Comparison of ENCODE assay signal across 14 cellular contexts in genomic region chr10:104049497-104050250, GRCh38. TPM values are rescaled to one million over a fixed set of nuclear protein-coding genes. Genes with fewer than 3 reads are reported as not detected.
DNase-seq lines count a peak whose midpoint lies in the region; FAIRE-seq and TF ChIP-seq lines count a peak whose summit lies in the region.
"Had no signal": no experiment of that assay in that cellular context is flagged by ENCODE, and none has a peak within 500 bp of the region (broad histone marks: within the 10 kb centered on the region; RNA-seq: fewer than 3 reads in every experiment).

No MANE protein-coding gene starts in this region.

- TF ChIP-seq POLR2A in H54 (IDR thresholded peaks at IDR 0.05; ENCODE audit: low read depth, low read length) = no peak

- DNase-seq in H54 (ENCODE audit: insufficient read length, low spot score) (peak; percentile 75), T1000 (lab: John Stamatoyannopoulos, UW) (peak; percentile 19), fibroblast of mammary gland (ENCODE audit: low read depth) (peak; percentile 83), renal cortical epithelial cell (ENCODE audit: low read depth) (peak; percentile 82), NCI-H1417 treated with DMSO at 0.1 percent for 48 hours (lab: John Stamatoyannopoulos, UW) (no peak), H4 (ENCODE audit: low spot score) (no peak), germinal center (ENCODE audit: low spot score) (no peak)
- DNase-seq in activated CD4-positive, alpha-beta T cell treated with anti-CD3 and anti-CD28 coated beads, Interleukin-2, amount 50 U/mL, for 48 hours = no peak
- DNase-seq: DMS153, NCI-H2029 treated with DMSO at 0.1 percent for 48 hours, sigmoid colon, uterus had no signal

- TF ChIP-seq CTCF in fibroblast of mammary gland (conservative IDR thresholded peaks at IDR 0.05; ENCODE audit: control insufficient read depth, insufficient read depth, low read depth, low read length) = no peak

- no peak for FAIRE-seq in H54 (lab: Jason Lieb, UNC)

- no peak overlapping the region for H3K4me3 ChIP-seq in fibroblast of mammary gland (ENCODE audit: control insufficient read depth, low read depth, low read length)
- H3K4me3 ChIP-seq: heart left ventricle, sigmoid colon, uterus had no signal

RNA-seq across cellular contexts. Expression of gene COL17A1, which starts 36.0 kb away (rescaled TPM):
- 0.89 and 3.3 TPM in 2 replicates for total RNA-seq in renal cortical epithelial cell
- not detected in 2 replicates for total RNA-seq in H4 (2014; rRNA removed; shearing (Covaris generic))
- total RNA-seq: mononuclear cell, sigmoid colon had no signal

Comparison
In these comparisons a context has a peak if more than half of its experiments do, and no peak if none do; other contexts are left out.
1. DNase-seq: peak in H54 (single experiment), T1000 (single experiment), fibroblast of mammary gland (single experiment) and renal cortical epithelial cell (single experiment); none in NCI-H1417 treated with DMSO at 0.1 percent for 48 hours (single experiment), activated CD4-positive, alpha-beta T cell treated with anti-CD3 and anti-CD28 coated beads, Interleukin-2, amount 50 U/mL, for 48 hours (0 of 2), H4 (single experiment) and germinal center (single experiment).